ENCODE assay signal across 17 cellular contexts in the genomic region with DNA sequence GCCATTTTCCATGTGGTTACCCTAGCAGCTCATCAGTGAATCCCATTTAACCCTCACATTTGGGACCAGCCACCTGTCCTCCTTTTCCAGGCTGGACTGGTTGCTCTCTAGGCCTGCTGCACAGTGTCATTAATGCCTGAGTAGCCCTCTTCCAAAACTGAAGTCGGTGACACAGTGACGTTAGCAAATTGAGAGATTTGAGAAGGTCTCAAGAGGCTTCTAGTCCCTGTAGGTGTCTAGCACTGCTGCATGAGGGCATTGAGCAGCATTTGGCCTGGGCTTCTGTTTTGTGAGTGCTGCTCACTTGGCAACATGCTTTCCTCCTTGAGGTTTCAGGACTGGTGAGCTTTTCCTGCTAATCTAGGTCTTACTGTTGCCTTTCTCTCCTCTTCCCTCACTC. TPM values are rescaled to one million over a fixed set of nuclear protein-coding genes. Genes with fewer than 3 reads are reported as not detected.
A peak's percentile ranks its signal among the peaks of the same experiment; 100 is the strongest.
DNase-seq lines count a peak whose midpoint lies in the region; ATAC-seq, FAIRE-seq and TF ChIP-seq lines count a peak whose summit lies in the region.
"Had no signal": no experiment of that assay in that cellular context is flagged by ENCODE, and none has a peak within 500 bp of the region (broad histone marks: within the 10 kb centered on the region; RNA-seq: fewer than 3 reads in every experiment).

No MANE protein-coding gene starts in this region.

- H3K4me1 ChIP-seq in HepG2 (ENCODE audit: insufficient read depth, low read length) (peaks cover 27% of the 10 kb centered on the region), right lobe of liver (peaks cover 0 to 22% (median 5%) of the 10 kb centered on the region in 4 donors), heart left ventricle (peaks cover 0 to 42% (median 20%) of the 10 kb centered on the region in 12 donors), Peyer's patch (no peaks in the 10 kb centered on the region), HAP-1 (peaks cover 28% of the 10 kb centered on the region), mucosa of descending colon (ENCODE audit: low read depth) (peaks cover 3% of the 10 kb centered on the region)

- H3K36me3 ChIP-seq in HepG2 (replicated peaks in 1 of 2; ENCODE audit: control insufficient read depth in 1 of 2, insufficient read depth in 2 of 2, low read length in 2 of 2) (peaks cover 1 to 3% of the 10 kb centered on the region in 2 experiments; a peak in 3 of 5 replicates), right lobe of liver (no peaks in the 10 kb centered on the region), heart left ventricle (no peaks in the 10 kb centered on the region), Peyer's patch (no peaks in the 10 kb centered on the region), HAP-1 (replicated peaks) (no peaks in the 10 kb centered on the region), mucosa of descending colon (ENCODE audit: low read depth) (no peaks in the 10 kb centered on the region)
- H3K36me3 ChIP-seq: adrenal gland, vagina had no signal

- H3K27me3 ChIP-seq in HepG2 (ENCODE audit: control insufficient read depth in 1 of 2, insufficient read depth in 2 of 2, low read length in 2 of 2) (no peaks in the 10 kb centered on the region), right lobe of liver (no peaks in the 10 kb centered on the region), heart left ventricle (no peaks in the 10 kb centered on the region), Peyer's patch (no peaks in the 10 kb centered on the region), HAP-1 (ENCODE audit: low read depth) (no peaks in the 10 kb centered on the region)
- H3K27me3 ChIP-seq: adrenal gland, vagina had no signal

- no peak for TF ChIP-seq EP300 in HepG2 (IDR thresholded peaks at IDR 0.05; ENCODE audit: low read depth in 2 of 2, low read length in 2 of 2)
- no peak for TF ChIP-seq EP300 in HepG2 (CRISPR knock-in tag; IDR thresholded peaks at IDR 0.05; ENCODE audit: borderline replicate concordance)

- no peak for TF ChIP-seq CTCF in HepG2 (CRISPR knock-in tag; IDR thresholded peaks at IDR 0.05)
- no peak for TF ChIP-seq CTCF in right lobe of liver (IDR thresholded peaks at IDR 0.05)
- no peak for TF ChIP-seq CTCF in heart left ventricle (IDR thresholded peaks at IDR 0.05)
- no peak for TF ChIP-seq CTCF in Peyer's patch (IDR thresholded peaks at IDR 0.05)
- no peak for TF ChIP-seq CTCF in mucosa of descending colon (IDR thresholded peaks at IDR 0.05)

- FAIRE-seq in HepG2 (lab: Jason Lieb, UNC) = no peak
- FAIRE-seq: bronchial epithelial cell had no signal

- ATAC-seq in HepG2 = no peak; the same call in 2 of the 3 replicates
- no peak for ATAC-seq in right lobe of liver
- peak in 3 of 4 donors; percentile 53 to 91 (median 82) for ATAC-seq in heart left ventricle
- no peak for ATAC-seq in mucosa of descending colon

- H3K27ac ChIP-seq in HepG2 (ENCODE audit: extremely low read length, insufficient read depth, low read length) (no peak overlapping the region), right lobe of liver (no peak overlapping the region), heart left ventricle (peak overlapping the region in 1 of 12 donors; percentile 16), Peyer's patch (no peak overlapping the region)
- H3K27ac ChIP-seq: adrenal gland, RWPE1, vagina had no signal

- no TSS peak for BruUV-seq in HepG2 (replicated peaks; lab: Mats Ljungman, UMichigan)

- WGBS in HepG2 (ENCODE audit: low lambda C conversion rate) = 100% methylated on average over 2 of the region's 2 CpGs
- WGBS in right lobe of liver (ENCODE audit: insufficient coverage, low coverage, low lambda C conversion rate, missing lambda C conversion rate) = 20% methylated on average over 1 of the region's 2 CpGs
- WGBS in heart left ventricle, 4 donors = 9 to 30% (median 15%) methylated on average over 2 of the region's 2 CpGs

- no peak for TF ChIP-seq RAD21 in HepG2 (CRISPR knock-in tag; IDR thresholded peaks at IDR 0.05)

- intact Hi-C loops in HepG2 (cut with micrococcal nuclease; ENCODE audit: unreplicated experiment) (no loop called here), right lobe of liver (cut with DNase I) (no loop called here), heart left ventricle (cut with DNase I) (no loop called here), mucosa of descending colon (cut with DNase I, micrococcal nuclease) (no loop called here)

- TF ChIP-seq POLR2A in HepG2 (IDR thresholded peaks at IDR 0.05; ENCODE audit: insufficient read depth in 1 of 2, low read depth in 2 of 2, low read length in 2 of 2) (no peak), right lobe of liver (IDR thresholded peaks at IDR 0.05) (no peak), heart left ventricle (IDR thresholded peaks at IDR 0.05) (no peak), Peyer's patch (IDR thresholded peaks at IDR 0.05) (no peak)

- H4K20me1 ChIP-seq in HepG2 (ENCODE audit: insufficient read depth, low read length) = peaks cover 47% of the 10 kb centered on the region

- in situ Hi-C loops in HepG2 (cut with HindIII; ENCODE audit: extremely low pct_ligation_motif_present, low pct_unique_long_range_greater_than_20kb) = no loop called here
- in situ Hi-C loops in HAP-1 (cut with MboI; ENCODE audit: low sequenced_read_pairs) = no loop called here

- POLR2A ChIA-PET in HepG2 (lab: Yijun Ruan, JAX) = no interaction called here

- no peak overlapping the region for H2AFZ ChIP-seq in HepG2 (ENCODE audit: low read length)

- H3K4me3 ChIP-seq in HepG2 (replicated peaks in 1 of 3; ENCODE audit: insufficient read depth in 1 of 3, low read depth in 2 of 3, low read length in 3 of 3) (no peak overlapping the region), right lobe of liver (no peak overlapping the region), heart left ventricle (no peak overlapping the region), Peyer's patch (no peak overlapping the region), HAP-1 (no peak overlapping the region), mucosa of descending colon (no peak overlapping the region)
- H3K4me3 ChIP-seq: adrenal gland, vagina had no signal

- DNase-seq in HepG2 (ENCODE audit: low spot score) (no peak), right lobe of liver (no peak), NCI-H524 treated with DMSO at 0.1 percent for 48 hours (lab: John Stamatoyannopoulos, UW) (peak; percentile 90), heart left ventricle (peak in 2 of 5 donors; percentile 34 to 49), Peyer's patch (no peak), HAP-1 (ENCODE audit: low spot score in 2 of 2) (no peak), mucosa of descending colon (no peak)
- DNase-seq in activated effector memory CD4-positive, alpha-beta T cell treated with Interleukin-2 at 50 U/mL for 16 hours = no peak
- DNase-seq: activated CD4-positive, alpha-beta T cell treated with anti-CD3 and anti-CD28 coated beads, Interleukin-2, amount 10 ng/mL, durations not matched to agents 24 days and 14 days; adrenal gland; dermis blood vessel endothelial cell; foreskin melanocyte; midbrain; stimulated activated CD4-positive, alpha-beta T cell treated with anti-CD3 and anti-CD28 coated beads, Interleukin-12 subunit alpha, Interleukin-12 subunit beta, amount 100 ng/mL, for 4 hours had no signal

- H3K9me3 ChIP-seq in HepG2 (ENCODE audit: low read length) (no peaks in the 10 kb centered on the region), right lobe of liver (no peaks in the 10 kb centered on the region), heart left ventricle (no peaks in the 10 kb centered on the region), Peyer's patch (no peaks in the 10 kb centered on the region), HAP-1 (no peaks in the 10 kb centered on the region), mucosa of descending colon (no peaks in the 10 kb centered on the region)
- H3K9me3 ChIP-seq: adrenal gland, vagina had no signal

- H3K79me2 ChIP-seq in HepG2 (ENCODE audit: insufficient read depth, low read length) = peaks cover 94% of the 10 kb centered on the region

- CTCF ChIA-PET in HepG2 (lab: Yijun Ruan, JAX; ENCODE audit: low intra/inter-chr PET ratio, low total read pairs) = no interaction called here

- no peak overlapping the region for H3K4me2 ChIP-seq in HepG2 (ENCODE audit: low read depth, low read length)

- H3K9ac ChIP-seq in HepG2 (ENCODE audit: insufficient read depth, low read depth, low read length) = no peak overlapping the region

RNA-seq across cellular contexts. Expression of gene PKP4, which starts 36.7 kb away (rescaled TPM):
- total RNA-seq in HepG2 (2016; rRNA removed; fragmentation: Illumina TruSeq; extraction: Trizol) = 80.9 and 84.8 TPM in 2 replicates
- total RNA-seq in HepG2 (2016; cell fraction: cytosol; rRNA removed; fragmentation: Illumina TruSeq; extraction: Trizol; ENCODE audit: low read depth) = 23.7 and 25.9 TPM in 2 replicates
- 72.6 and 81.6 TPM in 2 replicates for total RNA-seq in HepG2 (2016; cell fraction: insoluble cytoplasmic fraction; rRNA removed; fragmentation: Illumina TruSeq; extraction: Trizol)
- 83.8 and 88.8 TPM in 2 replicates for total RNA-seq in HepG2 (2016; cell fraction: membrane; rRNA removed; fragmentation: Illumina TruSeq; extraction: Trizol)
- total RNA-seq in HepG2 (2016; cell fraction: nucleus; rRNA removed; fragmentation: Illumina TruSeq; extraction: Trizol) = 99.5 and 101 TPM in 2 replicates
- polyA plus RNA-seq in HepG2 (2011; rRNA removed) = 82.0 and 90.5 TPM in 2 replicates
- 61.3 and 62.5 TPM in 2 replicates for polyA plus RNA-seq in HepG2 (2011; cell fraction: cytosol; rRNA removed)
- polyA plus RNA-seq in HepG2 (2011; cell fraction: nucleus; rRNA removed) = 153 and 172 TPM in 2 replicates
- 92.8 and 94.0 TPM in 2 replicates for polyA plus RNA-seq in HepG2 (2012)
- polyA plus RNA-seq in HepG2 (2016; cell fraction: cytosol; fragmentation: Illumina TruSeq; extraction: Trizol; ENCODE audit: low read depth) = 10.4 and 11.2 TPM in 2 replicates
- 73.3 and 79.7 TPM in 2 replicates for polyA plus RNA-seq in HepG2 (2016; cell fraction: insoluble cytoplasmic fraction; fragmentation: Illumina TruSeq; extraction: Trizol; ENCODE audit: low read depth)
- polyA plus RNA-seq in HepG2 (2016; cell fraction: membrane; fragmentation: Illumina TruSeq; extraction: Trizol; ENCODE audit: low read depth) = 43.3 and 47.6 TPM in 2 replicates
- polyA plus RNA-seq in HepG2 (2016; cell fraction: nucleus; fragmentation: Illumina TruSeq; extraction: Trizol; ENCODE audit: insufficient read depth, low read depth) = 120 and 126 TPM in 2 replicates
- 87.5 and 190 TPM in 2 replicates for polyA minus RNA-seq in HepG2 (2011; rRNA and poly(A)+ RNA removed; ENCODE audit: low replicate concordance)
- 78.8 and 85.6 TPM in 2 replicates for polyA minus RNA-seq in HepG2 (2011; cell fraction: cytosol; rRNA and poly(A)+ RNA removed)
- polyA minus RNA-seq in HepG2 (2011; cell fraction: nucleus; rRNA and poly(A)+ RNA removed) = 197 and 215 TPM in 2 replicates
- 10 to 100 TPM; 27.2 to 41.6 (median 33.2) TPM for total RNA-seq in right lobe of liver
- total RNA-seq in heart left ventricle = 10 to 100 TPM; 34.1 to 66.7 (median 49.4) TPM
- polyA plus RNA-seq in heart left ventricle = 10 to 100 TPM; 17.6 to 41.0 TPM
- total RNA-seq in Peyer's patch = 100 to 1,000 TPM in 2 of 4 donors, 10 to 100 TPM in 2; 67.8 to 168 (median 117) TPM
- 10 to 100 TPM; 41.6 to 59.1 (median 51.1) TPM for total RNA-seq in mucosa of descending colon

RNA-seq across cellular contexts. Expression of gene CCDC148, which starts 36.9 kb away (rescaled TPM):
- total RNA-seq in HepG2 (2016; rRNA removed; fragmentation: Illumina TruSeq; extraction: Trizol) = 0.49 and 0.73 TPM in 2 replicates
- total RNA-seq in HepG2 (2016; cell fraction: cytosol; rRNA removed; fragmentation: Illumina TruSeq; extraction: Trizol; ENCODE audit: low read depth) = 1.1 TPM in 2 replicates
- total RNA-seq in HepG2 (2016; cell fraction: insoluble cytoplasmic fraction; rRNA removed; fragmentation: Illumina TruSeq; extraction: Trizol) = 0.54 and 0.69 TPM in 2 replicates
- 0.56 and 0.79 TPM in 2 replicates for total RNA-seq in HepG2 (2016; cell fraction: membrane; rRNA removed; fragmentation: Illumina TruSeq; extraction: Trizol)
- total RNA-seq in HepG2 (2016; cell fraction: nucleus; rRNA removed; fragmentation: Illumina TruSeq; extraction: Trizol) = 1.3 and 2.4 TPM in 2 replicates
- 0.30 and 0.40 TPM in 2 replicates for polyA plus RNA-seq in HepG2 (2011; rRNA removed)
- polyA plus RNA-seq in HepG2 (2011; cell fraction: cytosol; rRNA removed) = 0.08 TPM in 2 replicates
- 0.55 and 0.61 TPM in 2 replicates for polyA plus RNA-seq in HepG2 (2011; cell fraction: nucleus; rRNA removed)
- polyA plus RNA-seq in HepG2 (2012) = 0.36 and 1.2 TPM in 2 replicates
- polyA plus RNA-seq in HepG2 (2016; cell fraction: cytosol; fragmentation: Illumina TruSeq; extraction: Trizol; ENCODE audit: low read depth) = 0.09 TPM in 1 of 2 replicates, not detected in the other
- 0.37 and 0.54 TPM in 2 replicates for polyA plus RNA-seq in HepG2 (2016; cell fraction: insoluble cytoplasmic fraction; fragmentation: Illumina TruSeq; extraction: Trizol; ENCODE audit: low read depth)
- polyA plus RNA-seq in HepG2 (2016; cell fraction: membrane; fragmentation: Illumina TruSeq; extraction: Trizol; ENCODE audit: low read depth) = 0.23 and 0.35 TPM in 2 replicates
- polyA plus RNA-seq in HepG2 (2016; cell fraction: nucleus; fragmentation: Illumina TruSeq; extraction: Trizol; ENCODE audit: insufficient read depth, low read depth) = 0.66 and 1.2 TPM in 2 replicates
- polyA minus RNA-seq in HepG2 (2011; rRNA and poly(A)+ RNA removed; ENCODE audit: low replicate concordance) = 1.5 TPM in 1 of 2 replicates, not detected in the other
- polyA minus RNA-seq in HepG2 (2011; cell fraction: cytosol; rRNA and poly(A)+ RNA removed) = not detected in 2 replicates
- 3.9 and 6.3 TPM in 2 replicates for polyA minus RNA-seq in HepG2 (2011; cell fraction: nucleus; rRNA and poly(A)+ RNA removed)
- under 1 TPM in 5 of 6 experiments, not detected in 1; 0.12 to 0.53 (median 0.20) TPM for total RNA-seq in right lobe of liver
- total RNA-seq in heart left ventricle = 1 to 10 TPM in 4 of 9 donors, under 1 TPM in 4, not detected in 1; 0.31 to 1.2 (median 0.93) TPM
- under 1 TPM in 1 of 2 donors, not detected in 1; 0.24 TPM for polyA plus RNA-seq in heart left ventricle
- total RNA-seq in Peyer's patch = not detected
- total RNA-seq in mucosa of descending colon = under 1 TPM in 2 of 3 donors, not detected in 1; 0.20 to 0.38 TPM
- total RNA-seq: activated CD4-positive, alpha-beta T cell treated with anti-CD3 and anti-CD28 coated beads, Interleukin-2, amount 10 ng/mL, durations not matched to agents 24 days and 14 days; vagina had no signal

Comparison
In these comparisons a context has a peak if more than half of its experiments do, and no peak if none do; other contexts are left out.
1. ATAC-seq: peak in heart left ventricle (3 of 4); none in HepG2 (single experiment), right lobe of liver (0 of 4) and mucosa of descending colon (single experiment).